16 cellular contexts compared by ENCODE assay signal in the genomic region with DNA sequence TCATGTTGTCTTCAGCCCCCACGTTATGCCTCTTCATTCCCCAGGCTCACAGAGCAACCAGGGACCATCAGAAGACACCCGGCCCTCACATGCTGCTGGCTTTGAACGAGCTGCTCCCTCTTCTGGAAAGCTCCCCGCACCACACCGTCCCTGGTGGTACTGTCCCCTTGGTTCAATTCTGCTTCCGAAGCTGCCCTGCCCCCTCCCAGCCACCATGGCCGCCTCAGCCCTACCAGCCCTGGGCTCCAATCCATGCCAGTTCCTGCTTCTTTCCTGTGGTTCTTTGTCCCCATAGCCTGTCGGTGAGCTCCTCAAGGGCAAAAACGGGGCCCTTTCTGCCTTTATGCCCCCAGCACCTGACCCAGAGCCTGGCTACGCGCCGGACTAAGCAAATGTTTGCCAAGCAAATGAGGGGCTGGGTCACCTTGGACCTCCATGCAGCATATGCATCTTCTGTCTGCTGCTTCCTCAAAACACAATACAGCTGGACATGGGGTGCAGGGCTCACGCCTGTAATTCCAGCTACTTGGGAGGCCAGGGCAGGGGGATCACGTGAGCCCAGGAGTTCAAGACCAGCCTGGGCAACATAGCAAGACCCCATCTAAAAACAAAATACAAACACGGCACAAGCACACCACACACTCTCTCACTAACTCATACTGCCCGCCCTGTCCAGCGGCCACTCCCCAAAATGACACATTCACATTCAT. TPM values are rescaled to one million over a fixed set of nuclear protein-coding genes. Genes with fewer than 3 reads are reported as not detected.
DNase-seq lines count a peak whose midpoint lies in the region; ATAC-seq, FAIRE-seq and TF ChIP-seq lines count a peak whose summit lies in the region.
"Had no signal": no experiment of that assay in that cellular context is flagged by ENCODE, and none has a peak within 500 bp of the region (broad histone marks: within the 10 kb centered on the region; RNA-seq: fewer than 3 reads in every experiment).

No MANE protein-coding gene starts in this region.

- peaks cover 19 to 46% of the 10 kb centered on the region in 2 experiments; a peak in 4 of 5 replicates for H3K36me3 ChIP-seq in HepG2 (replicated peaks in 1 of 2; ENCODE audit: control insufficient read depth in 1 of 2, insufficient read depth in 2 of 2, low read length in 2 of 2)
- H3K36me3 ChIP-seq in right lobe of liver = peaks cover 0 to 43% (median 27%) of the 10 kb centered on the region in 4 donors
- H3K36me3 ChIP-seq in K562 (ENCODE audit: control insufficient read depth, insufficient read depth, low read length) = peaks cover 52% of the 10 kb centered on the region
- H3K36me3 ChIP-seq in left lung = peaks cover 0 to 59% of the 10 kb centered on the region in 2 donors
- H3K36me3 ChIP-seq in vagina = peaks cover 13 to 50% of the 10 kb centered on the region in 2 donors

- intact Hi-C loops in HepG2 (cut with micrococcal nuclease; ENCODE audit: unreplicated experiment) (no loop called here), right lobe of liver (cut with DNase I) (no loop called here), K562 (cut with micrococcal nuclease) (no loop called here), left lung (cut with DNase I) (no loop called here), vagina (cut with DNase I) (no loop called here)

- TF ChIP-seq RAD21 in HepG2 (CRISPR knock-in tag; IDR thresholded peaks at IDR 0.05) (no peak), K562 (CRISPR knock-in tag; conservative IDR thresholded peaks at IDR 0.05 in 1 of 2, IDR thresholded peaks at IDR 0.05 in 1 of 2) (no peak)

- H3K27ac ChIP-seq in HepG2 (ENCODE audit: extremely low read length, insufficient read depth, low read length) = no peak overlapping the region
- H3K27ac ChIP-seq in right lobe of liver = no peak overlapping the region
- no peak overlapping the region for H3K27ac ChIP-seq in K562 (ENCODE audit: extremely low read depth, low read depth, low read length)
- no peak overlapping the region for H3K27ac ChIP-seq in left lung
- H3K27ac ChIP-seq in vagina = peak overlapping the region; percentile 57
- H3K27ac ChIP-seq: parathyroid adenoma had no signal

- H4K20me1 ChIP-seq in HepG2 (ENCODE audit: insufficient read depth, low read length) (no peaks in the 10 kb centered on the region), K562 (replicated peaks; ENCODE audit: control insufficient read depth, insufficient read depth, low read length) (0 out of 2 replicates have a peak, but pooled peaks cover 3% of the 10 kb centered on the region)

- in situ Hi-C loops in HepG2 (cut with HindIII; ENCODE audit: extremely low pct_ligation_motif_present, low pct_unique_long_range_greater_than_20kb) = no loop called here
- in situ Hi-C loops in K562 (cut with MboI) = no loop called here

- BruUV-seq in HepG2 (replicated peaks; lab: Mats Ljungman, UMichigan) (no TSS peak), K562 (replicated peaks; lab: Mats Ljungman, UMichigan) (no TSS peak)

- 94% methylated on average over 13 of the region's 17 CpGs for WGBS in HepG2 (ENCODE audit: low lambda C conversion rate)
- 79% methylated on average over 9 of the region's 17 CpGs for WGBS in right lobe of liver (ENCODE audit: insufficient coverage, low coverage, low lambda C conversion rate, missing lambda C conversion rate)
- 81% methylated on average over 15 of the region's 17 CpGs for WGBS in K562 (ENCODE audit: insufficient coverage, low coverage, missing lambda C conversion rate)

- H2AFZ ChIP-seq in HepG2 (ENCODE audit: low read length) (no peak overlapping the region), K562 (ENCODE audit: low read depth, low read length) (no peak overlapping the region)
- H2AFZ ChIP-seq: parathyroid adenoma had no signal

- POLR2A ChIA-PET in HepG2 (lab: Yijun Ruan, JAX) (no interaction called here), K562 (lab: Yijun Ruan, JAX) (interaction anchor here (0.6 to 1.5 kb wide), 5 partner anchors 8 to 787 kb away, joined by 3 to 6 read pairs (median 3); no protein-coding TSS in a partner anchor)

- FAIRE-seq in HepG2 (lab: Jason Lieb, UNC) (no peak), K562 (lab: Jason Lieb, UNC) (no peak)
- FAIRE-seq: endothelial cell of umbilical vein had no signal

- H3K79me2 ChIP-seq in HepG2 (ENCODE audit: insufficient read depth, low read length) (peaks cover 6% of the 10 kb centered on the region), K562 (ENCODE audit: control insufficient read depth, insufficient read depth, low read length) (no peaks in the 10 kb centered on the region; the same call in 2 of the 3 replicates)

- H3K9ac ChIP-seq in HepG2 (ENCODE audit: insufficient read depth, low read depth, low read length) (no peak overlapping the region), K562 (ENCODE audit: insufficient read depth in 1 of 2, low read depth in 2 of 2, low read length in 2 of 2) (peak overlapping the region in 1 of 2 experiments; percentile 68; a peak in 2 of 4 replicates)
- H3K9ac ChIP-seq: parathyroid adenoma had no signal

- no peak overlapping the region for H3K4me3 ChIP-seq in HepG2 (replicated peaks in 1 of 3; ENCODE audit: insufficient read depth in 1 of 3, low read depth in 2 of 3, low read length in 3 of 3)
- no peak overlapping the region for H3K4me3 ChIP-seq in right lobe of liver
- no peak overlapping the region for H3K4me3 ChIP-seq in K562
- H3K4me3 ChIP-seq in left lung = no peak overlapping the region
- H3K4me3 ChIP-seq in vagina = no peak overlapping the region
- H3K4me3 ChIP-seq: body of pancreas, lung, Peyer's patch had no signal

- no peak for DNase-seq in HepG2 (ENCODE audit: low spot score)
- no peak for DNase-seq in right lobe of liver
- DNase-seq in K562 (ENCODE audit: extremely low read depth in 1 of 4, low spot score in 3 of 4) = no peak
- DNase-seq in left lung = peak; percentile 23 to 24
- DNase-seq in vagina (ENCODE audit: extremely low spot score in 2 of 2) = no peak
- DNase-seq in germinal center (ENCODE audit: low spot score) = no peak
- DNase-seq: activated CD4-positive, alpha-beta memory T cell treated with anti-CD3 and anti-CD28 coated beads, Interleukin-2, amount 10 ng/mL, durations not matched to agents 7 days and 5 days; activated effector memory CD4-positive, alpha-beta T cell treated with Interleukin-2 at 50 U/mL for 16 hours; stimulated activated CD4-positive, alpha-beta T cell treated with anti-CD3 and anti-CD28 coated beads, Interleukin-1b, Interleukin-23, amount 100 ng/mL, for 48 hours had no signal

- H3K4me1 ChIP-seq in HepG2 (ENCODE audit: insufficient read depth, low read length) (peaks cover 53% of the 10 kb centered on the region), right lobe of liver (peaks cover 0 to 36% (median 18%) of the 10 kb centered on the region in 4 donors), K562 (replicated peaks in 1 of 2; ENCODE audit: control insufficient read depth in 2 of 2, insufficient read depth in 2 of 2, low read length in 2 of 2) (peaks cover 7 to 18% of the 10 kb centered on the region in 2 experiments; a peak in 4 of 5 replicates), left lung (peaks cover 12 to 41% of the 10 kb centered on the region in 2 donors), vagina (peaks cover 56% of the 10 kb centered on the region)

- ATAC-seq in HepG2 (peak; percentile 24), right lobe of liver (no peak), K562 (peak; percentile 15; the same call in 1 of the 3 replicates), left lung (no peak), GM19463 (IDR thresholded peaks at IDR 0.05; ENCODE audit: unreplicated experiment) (no peak), GM21526 (IDR thresholded peaks at IDR 0.05; ENCODE audit: low FRiP score, unreplicated experiment) (no peak)
- ATAC-seq: body of pancreas had no signal

- H3K9me3 ChIP-seq in HepG2 (ENCODE audit: low read length) = peaks cover 7% of the 10 kb centered on the region; the same call in 1 of the 2 replicates
- H3K9me3 ChIP-seq in right lobe of liver = no peaks in the 10 kb centered on the region
- no peaks in the 10 kb centered on the region; the same call in 1 of the 2 replicates for H3K9me3 ChIP-seq in K562 (replicated peaks; ENCODE audit: control insufficient read depth, insufficient read depth, low read depth, low read length)
- H3K9me3 ChIP-seq in left lung = peaks cover 0 to 14% of the 10 kb centered on the region in 2 donors
- H3K9me3 ChIP-seq in vagina = peaks cover 9% of the 10 kb centered on the region

- TF ChIP-seq EP300 in HepG2 (IDR thresholded peaks at IDR 0.05; ENCODE audit: low read depth in 2 of 2, low read length in 2 of 2) = no peak
- no peak for TF ChIP-seq EP300 in HepG2 (CRISPR knock-in tag; IDR thresholded peaks at IDR 0.05; ENCODE audit: borderline replicate concordance)
- no peak for TF ChIP-seq EP300 in K562 (IDR thresholded peaks at IDR 0.05; ENCODE audit: low read length)

- no peak for TF ChIP-seq CTCF in HepG2 (CRISPR knock-in tag; IDR thresholded peaks at IDR 0.05)
- no peak for TF ChIP-seq CTCF in right lobe of liver (IDR thresholded peaks at IDR 0.05)
- no peak for TF ChIP-seq CTCF in K562 (IDR thresholded peaks at IDR 0.05 in 2 of 3, conservative IDR thresholded peaks at IDR 0.05 in 1 of 3; ENCODE audit: insufficient read depth in 2 of 3, low read depth in 1 of 3, low read length in 3 of 3)
- no peak for TF ChIP-seq CTCF in left lung (IDR thresholded peaks at IDR 0.05)
- TF ChIP-seq CTCF in vagina (IDR thresholded peaks at IDR 0.05) = no peak

- TF ChIP-seq POLR2A in HepG2 (IDR thresholded peaks at IDR 0.05; ENCODE audit: insufficient read depth in 1 of 2, low read depth in 2 of 2, low read length in 2 of 2) (no peak), right lobe of liver (IDR thresholded peaks at IDR 0.05) (no peak), K562 (conservative IDR thresholded peaks at IDR 0.05) (no peak), vagina (IDR thresholded peaks at IDR 0.05) (no peak)

- H3K27me3 ChIP-seq in HepG2 (ENCODE audit: control insufficient read depth in 1 of 2, insufficient read depth in 2 of 2, low read length in 2 of 2) = no peaks in the 10 kb centered on the region
- no peaks in the 10 kb centered on the region for H3K27me3 ChIP-seq in right lobe of liver
- H3K27me3 ChIP-seq in K562 (ENCODE audit: control insufficient read depth in 2 of 2, insufficient read depth in 2 of 2, low read length in 2 of 2) = no peaks in the 10 kb centered on the region
- H3K27me3 ChIP-seq in left lung = no peaks in the 10 kb centered on the region
- no peaks in the 10 kb centered on the region for H3K27me3 ChIP-seq in vagina
- H3K27me3 ChIP-seq: body of pancreas, Peyer's patch had no signal

- no peaks in the 10 kb centered on the region for H3K9me1 ChIP-seq in K562 (ENCODE audit: control insufficient read depth, insufficient read depth, low read length)

- H3K4me2 ChIP-seq in HepG2 (ENCODE audit: low read depth, low read length) = no peak overlapping the region
- no peak overlapping the region for H3K4me2 ChIP-seq in K562 (ENCODE audit: insufficient read depth, low read length)

- CTCF ChIA-PET in HepG2 (lab: Yijun Ruan, JAX; ENCODE audit: low intra/inter-chr PET ratio, low total read pairs) = no interaction called here
- CTCF ChIA-PET in K562 (lab: Yijun Ruan, JAX; ENCODE audit: low intra/inter-chr PET ratio) = no interaction called here

RNA-seq across cellular contexts. Expression of gene TNKS1BP1, which starts 21.3 kb away (rescaled TPM):
- 12.2 and 13.7 TPM in 2 replicates for total RNA-seq in HepG2 (2016; rRNA removed; fragmentation: Illumina TruSeq; extraction: Trizol)
- 1.2 and 1.4 TPM in 2 replicates for total RNA-seq in HepG2 (2016; cell fraction: cytosol; rRNA removed; fragmentation: Illumina TruSeq; extraction: Trizol; ENCODE audit: low read depth)
- total RNA-seq in HepG2 (2016; cell fraction: insoluble cytoplasmic fraction; rRNA removed; fragmentation: Illumina TruSeq; extraction: Trizol) = 9.9 and 16.7 TPM in 2 replicates
- 1.9 and 3.6 TPM in 2 replicates for total RNA-seq in HepG2 (2016; cell fraction: membrane; rRNA removed; fragmentation: Illumina TruSeq; extraction: Trizol)
- 19.5 and 21.4 TPM in 2 replicates for total RNA-seq in HepG2 (2016; cell fraction: nucleus; rRNA removed; fragmentation: Illumina TruSeq; extraction: Trizol)
- 15.0 and 15.5 TPM in 2 replicates for polyA plus RNA-seq in HepG2 (2011; rRNA removed)
- polyA plus RNA-seq in HepG2 (2011; cell fraction: cytosol; rRNA removed) = 6.7 and 7.0 TPM in 2 replicates
- polyA plus RNA-seq in HepG2 (2011; cell fraction: nucleus; rRNA removed) = 64.2 and 69.6 TPM in 2 replicates
- polyA plus RNA-seq in HepG2 (2012) = 17.3 and 21.8 TPM in 2 replicates
- polyA plus RNA-seq in HepG2 (2016; cell fraction: cytosol; fragmentation: Illumina TruSeq; extraction: Trizol; ENCODE audit: low read depth) = 0.26 and 1.5 TPM in 2 replicates
- 13.8 and 16.2 TPM in 2 replicates for polyA plus RNA-seq in HepG2 (2016; cell fraction: insoluble cytoplasmic fraction; fragmentation: Illumina TruSeq; extraction: Trizol; ENCODE audit: low read depth)
- 2.1 and 3.5 TPM in 2 replicates for polyA plus RNA-seq in HepG2 (2016; cell fraction: membrane; fragmentation: Illumina TruSeq; extraction: Trizol; ENCODE audit: low read depth)
- polyA plus RNA-seq in HepG2 (2016; cell fraction: nucleus; fragmentation: Illumina TruSeq; extraction: Trizol; ENCODE audit: insufficient read depth, low read depth) = 46.6 and 51.1 TPM in 2 replicates
- polyA minus RNA-seq in HepG2 (2011; rRNA and poly(A)+ RNA removed; ENCODE audit: low replicate concordance) = 33.6 and 51.4 TPM in 2 replicates
- 7.7 and 9.8 TPM in 2 replicates for polyA minus RNA-seq in HepG2 (2011; cell fraction: cytosol; rRNA and poly(A)+ RNA removed)
- polyA minus RNA-seq in HepG2 (2011; cell fraction: nucleus; rRNA and poly(A)+ RNA removed) = 22.8 and 23.6 TPM in 2 replicates
- 100 to 1,000 TPM in 2 of 6 experiments, 10 to 100 TPM in 4; 52.4 to 124 (median 92.7) TPM for total RNA-seq in right lobe of liver
- 28.6 and 47.8 TPM in 2 replicates for total RNA-seq in K562 (2011; cell fraction: chromatin; rRNA removed; ENCODE audit: low replicate concordance)
- total RNA-seq in K562 (2011; cell fraction: nucleolus; rRNA removed) = 20.5 and 22.4 TPM in 2 replicates
- total RNA-seq in K562 (2011; cell fraction: nucleoplasm; rRNA removed) = 30.6 and 31.7 TPM in 2 replicates
- 16.2 and 20.2 TPM in 2 replicates for total RNA-seq in K562 (2014; rRNA removed)
- 10.9 and 11.2 TPM in 2 replicates for total RNA-seq in K562 (2014; rRNA removed; fragmentation: Illumina TruSeq; extraction: Trizol)
- total RNA-seq in K562 (2015; rRNA removed; fragmentation: Illumina TruSeq; extraction: Trizol) = 8.0 and 10.3 TPM in 2 replicates
- total RNA-seq in K562 (2021) = 35.0 and 47.2 TPM in 2 replicates
- 7.3 and 14.1 TPM in 2 replicates for polyA plus RNA-seq in K562 (2011; rRNA removed)
- polyA plus RNA-seq in K562 (2011; cell fraction: cytosol; rRNA removed) = 11.4 and 12.5 TPM in 2 replicates
- polyA plus RNA-seq in K562 (2011; cell fraction: nucleus; rRNA removed) = 34.2 and 50.1 TPM in 2 replicates
- 17.5 and 28.9 TPM in 2 replicates for polyA plus RNA-seq in K562 (2012)
- 29.9 and 31.4 TPM in 2 replicates for polyA plus RNA-seq in K562 (2014; fragmentation: Illumina TruSeq; extraction: Trizol)
- 1 to 10 TPM; 1.1 to 1.2 TPM for polyA plus RNA-seq in K562 (2014; fragmentation: Nextera tagmentation; extraction: Ambion mirVana)
- polyA plus RNA-seq in K562 (2014; rRNA removed) = 19.5 and 23.8 TPM in 2 replicates
- 13.6 and 14.5 TPM in 2 replicates for polyA minus RNA-seq in K562 (2011; rRNA and poly(A)+ RNA removed)
- 13.8 and 18.3 TPM in 2 replicates for polyA minus RNA-seq in K562 (2011; cell fraction: cytosol; rRNA and poly(A)+ RNA removed)
- 8.2 and 11.6 TPM in 2 replicates for polyA minus RNA-seq in K562 (2011; cell fraction: nucleus; rRNA and poly(A)+ RNA removed)
- total RNA-seq in left lung = 100 to 1,000 TPM; 156 to 203 TPM
- total RNA-seq in vagina = 159 TPM

RNA-seq across cellular contexts. Expression of gene SSRP1, which starts 32.3 kb away (rescaled TPM):
- total RNA-seq in HepG2 (2016; rRNA removed; fragmentation: Illumina TruSeq; extraction: Trizol) (129 and 175 TPM in 2 replicates), right lobe of liver (10 to 100 TPM; 24.5 to 47.9 (median 29.9) TPM), K562 (2014; rRNA removed) (257 and 316 TPM in 2 replicates), K562 (2014; rRNA removed; fragmentation: Illumina TruSeq; extraction: Trizol) (216 and 243 TPM in 2 replicates), K562 (2015; rRNA removed; fragmentation: Illumina TruSeq; extraction: Trizol) (259 and 269 TPM in 2 replicates), K562 (2021) (224 and 245 TPM in 2 replicates), left lung (10 to 100 TPM; 57.3 to 86.3 TPM), vagina (85.4 TPM)
- total RNA-seq in HepG2 (2016; cell fraction: cytosol; rRNA removed; fragmentation: Illumina TruSeq; extraction: Trizol; ENCODE audit: low read depth) = 39.5 and 48.1 TPM in 2 replicates
- 132 and 160 TPM in 2 replicates for total RNA-seq in HepG2 (2016; cell fraction: insoluble cytoplasmic fraction; rRNA removed; fragmentation: Illumina TruSeq; extraction: Trizol)
- 80.0 and 85.8 TPM in 2 replicates for total RNA-seq in HepG2 (2016; cell fraction: membrane; rRNA removed; fragmentation: Illumina TruSeq; extraction: Trizol)
- 62.2 and 67.3 TPM in 2 replicates for total RNA-seq in HepG2 (2016; cell fraction: nucleus; rRNA removed; fragmentation: Illumina TruSeq; extraction: Trizol)
- polyA plus RNA-seq in HepG2 (2011; rRNA removed) (86.4 and 93.6 TPM in 2 replicates), K562 (2011; rRNA removed) (232 and 251 TPM in 2 replicates), K562 (2014; fragmentation: Illumina TruSeq; extraction: Trizol) (314 and 416 TPM in 2 replicates), K562 (2014; fragmentation: Nextera tagmentation; extraction: Ambion mirVana) (10 to 100 TPM; 91.1 to 96.0 TPM), K562 (2014; rRNA removed) (224 and 238 TPM in 2 replicates)
- polyA plus RNA-seq in HepG2 (2011; cell fraction: cytosol; rRNA removed) = 92.2 and 107 TPM in 2 replicates
- polyA plus RNA-seq in HepG2 (2011; cell fraction: nucleus; rRNA removed) = 43.4 and 45.7 TPM in 2 replicates
- 66.6 and 80.8 TPM in 2 replicates for polyA plus RNA-seq in HepG2 (2012)
- 42.7 and 45.8 TPM in 2 replicates for polyA plus RNA-seq in HepG2 (2016; cell fraction: cytosol; fragmentation: Illumina TruSeq; extraction: Trizol; ENCODE audit: low read depth)
- polyA plus RNA-seq in HepG2 (2016; cell fraction: insoluble cytoplasmic fraction; fragmentation: Illumina TruSeq; extraction: Trizol; ENCODE audit: low read depth) = 210 and 213 TPM in 2 replicates
- polyA plus RNA-seq in HepG2 (2016; cell fraction: membrane; fragmentation: Illumina TruSeq; extraction: Trizol; ENCODE audit: low read depth) = 68.1 and 80.7 TPM in 2 replicates
- polyA plus RNA-seq in HepG2 (2016; cell fraction: nucleus; fragmentation: Illumina TruSeq; extraction: Trizol; ENCODE audit: insufficient read depth, low read depth) = 109 and 126 TPM in 2 replicates
- 177 and 420 TPM in 2 replicates for polyA minus RNA-seq in HepG2 (2011; rRNA and poly(A)+ RNA removed; ENCODE audit: low replicate concordance)
- polyA minus RNA-seq in HepG2 (2011; cell fraction: cytosol; rRNA and poly(A)+ RNA removed) = 65.8 and 69.2 TPM in 2 replicates
- polyA minus RNA-seq in HepG2 (2011; cell fraction: nucleus; rRNA and poly(A)+ RNA removed) = 20.9 and 25.1 TPM in 2 replicates
- 63.0 and 84.0 TPM in 2 replicates for total RNA-seq in K562 (2011; cell fraction: chromatin; rRNA removed; ENCODE audit: low replicate concordance)
- total RNA-seq in K562 (2011; cell fraction: nucleolus; rRNA removed) = 50.7 and 51.9 TPM in 2 replicates
- total RNA-seq in K562 (2011; cell fraction: nucleoplasm; rRNA removed) = 52.0 and 58.5 TPM in 2 replicates
- polyA plus RNA-seq in K562 (2011; cell fraction: cytosol; rRNA removed) = 291 and 330 TPM in 2 replicates
- 122 and 133 TPM in 2 replicates for polyA plus RNA-seq in K562 (2011; cell fraction: nucleus; rRNA removed)
- polyA plus RNA-seq in K562 (2012) = 172 and 211 TPM in 2 replicates
- polyA minus RNA-seq in K562 (2011; rRNA and poly(A)+ RNA removed) = 224 and 271 TPM in 2 replicates
- polyA minus RNA-seq in K562 (2011; cell fraction: cytosol; rRNA and poly(A)+ RNA removed) = 164 and 173 TPM in 2 replicates
- 25.0 and 46.5 TPM in 2 replicates for polyA minus RNA-seq in K562 (2011; cell fraction: nucleus; rRNA and poly(A)+ RNA removed)

RNA-seq across cellular contexts. Expression of gene P2RX3, which starts 34.7 kb away (rescaled TPM):
- total RNA-seq in HepG2 (2016; rRNA removed; fragmentation: Illumina TruSeq; extraction: Trizol) (not detected in 2 replicates), right lobe of liver (1 to 10 TPM in 1 of 6 experiments, under 1 TPM in 3, not detected in 2; 0.63 to 2.1 (median 0.77) TPM), K562 (2014; rRNA removed) (not detected in 2 replicates), K562 (2014; rRNA removed; fragmentation: Illumina TruSeq; extraction: Trizol) (not detected in 2 replicates), K562 (2015; rRNA removed; fragmentation: Illumina TruSeq; extraction: Trizol) (not detected in 2 replicates), K562 (2021) (not detected in 2 replicates), left lung (not detected), vagina (not detected)
- total RNA-seq in HepG2 (2016; cell fraction: cytosol; rRNA removed; fragmentation: Illumina TruSeq; extraction: Trizol; ENCODE audit: low read depth) = not detected in 2 replicates
- total RNA-seq in HepG2 (2016; cell fraction: insoluble cytoplasmic fraction; rRNA removed; fragmentation: Illumina TruSeq; extraction: Trizol) = not detected in 2 replicates
- total RNA-seq in HepG2 (2016; cell fraction: membrane; rRNA removed; fragmentation: Illumina TruSeq; extraction: Trizol) = not detected in 2 replicates
- total RNA-seq in HepG2 (2016; cell fraction: nucleus; rRNA removed; fragmentation: Illumina TruSeq; extraction: Trizol) = not detected in 2 replicates
- polyA plus RNA-seq in HepG2 (2011; rRNA removed) (0.08 and 0.20 TPM in 2 replicates), K562 (2011; rRNA removed) (not detected in 2 replicates), K562 (2014; fragmentation: Illumina TruSeq; extraction: Trizol) (not detected in 2 replicates), K562 (2014; fragmentation: Nextera tagmentation; extraction: Ambion mirVana) (not detected), K562 (2014; rRNA removed) (not detected in 2 replicates)
- 0.05 and 0.13 TPM in 2 replicates for polyA plus RNA-seq in HepG2 (2011; cell fraction: cytosol; rRNA removed)
- polyA plus RNA-seq in HepG2 (2011; cell fraction: nucleus; rRNA removed) = 0.31 and 0.35 TPM in 2 replicates
- polyA plus RNA-seq in HepG2 (2012) = 0.13 TPM in 1 of 2 replicates, not detected in the other
- not detected in 2 replicates for polyA plus RNA-seq in HepG2 (2016; cell fraction: cytosol; fragmentation: Illumina TruSeq; extraction: Trizol; ENCODE audit: low read depth)
- polyA plus RNA-seq in HepG2 (2016; cell fraction: insoluble cytoplasmic fraction; fragmentation: Illumina TruSeq; extraction: Trizol; ENCODE audit: low read depth) = not detected in 2 replicates
- polyA plus RNA-seq in HepG2 (2016; cell fraction: membrane; fragmentation: Illumina TruSeq; extraction: Trizol; ENCODE audit: low read depth) = not detected in 2 replicates
- not detected in 2 replicates for polyA plus RNA-seq in HepG2 (2016; cell fraction: nucleus; fragmentation: Illumina TruSeq; extraction: Trizol; ENCODE audit: insufficient read depth, low read depth)
- polyA minus RNA-seq in HepG2 (2011; rRNA and poly(A)+ RNA removed; ENCODE audit: low replicate concordance) = 0.21 TPM in 1 of 2 replicates, not detected in the other
- polyA minus RNA-seq in HepG2 (2011; cell fraction: cytosol; rRNA and poly(A)+ RNA removed) = not detected in 2 replicates
- polyA minus RNA-seq in HepG2 (2011; cell fraction: nucleus; rRNA and poly(A)+ RNA removed) = 0.26 TPM in 1 of 2 replicates, not detected in the other
- total RNA-seq in K562 (2011; cell fraction: chromatin; rRNA removed; ENCODE audit: low replicate concordance) = not detected in 2 replicates
- total RNA-seq in K562 (2011; cell fraction: nucleolus; rRNA removed) = not detected in 2 replicates
- not detected in 2 replicates for total RNA-seq in K562 (2011; cell fraction: nucleoplasm; rRNA removed)
- 0.07 TPM in 1 of 2 replicates, not detected in the other for polyA plus RNA-seq in K562 (2011; cell fraction: cytosol; rRNA removed)
- not detected in 2 replicates for polyA plus RNA-seq in K562 (2011; cell fraction: nucleus; rRNA removed)
- not detected in 2 replicates for polyA plus RNA-seq in K562 (2012)
- not detected in 2 replicates for polyA minus RNA-seq in K562 (2011; rRNA and poly(A)+ RNA removed)
- not detected in 2 replicates for polyA minus RNA-seq in K562 (2011; cell fraction: cytosol; rRNA and poly(A)+ RNA removed)
- not detected in 2 replicates for polyA minus RNA-seq in K562 (2011; cell fraction: nucleus; rRNA and poly(A)+ RNA removed)
- total RNA-seq: activated CD4-positive, alpha-beta memory T cell treated with anti-CD3 and anti-CD28 coated beads, Interleukin-2, amount 10 ng/mL, durations not matched to agents 7 days and 5 days; body of pancreas; endothelial cell of umbilical vein had no signal
- polyA plus RNA-seq: endothelial cell of umbilical vein, lung had no signal

Comparison
In these comparisons a context has a peak if more than half of its experiments do, and no peak if none do; other contexts are left out.
1. ATAC-seq: peak in HepG2 (single experiment) and K562 (single experiment); none in right lobe of liver (0 of 4), left lung (single experiment), GM19463 (single experiment) and GM21526 (single experiment).
2. DNase-seq: peak in left lung (2 of 2); none in HepG2 (single experiment), right lobe of liver (0 of 3), K562 (0 of 4), vagina (0 of 2) and germinal center (single experiment).
3. Of the 241 proteins assayed by ChIP-seq in both HepG2 and K562: peak only in HepG2: none; only in K562: none; in both: ZNF121; in neither: 240.